In the genomic region with DNA sequence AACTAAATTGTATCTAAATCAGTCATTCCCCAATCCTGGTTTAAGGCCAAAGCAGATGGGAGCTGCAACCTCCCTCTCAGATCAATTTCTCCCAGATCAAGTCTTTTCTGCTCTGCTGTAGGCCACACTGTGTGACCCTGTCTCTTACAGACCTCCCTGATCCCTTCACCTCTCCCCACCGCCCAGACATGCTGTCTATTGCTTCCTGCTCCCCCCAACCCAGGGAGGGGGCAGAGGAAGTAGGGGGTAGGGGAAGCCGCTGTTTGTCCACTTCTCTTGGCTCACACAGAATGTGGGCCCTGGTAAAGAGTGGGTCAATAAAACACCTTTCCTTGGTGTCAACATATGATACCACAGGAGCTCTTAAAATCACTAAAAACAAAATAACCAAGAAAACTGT, we compare ENCODE assay signal across 22 cellular contexts.
"Had no signal": no experiment of that assay in that cellular context is flagged by ENCODE, and none has a peak within 500 bp of the region (broad histone marks: within the 10 kb centered on the region; RNA-seq: fewer than 3 reads in every experiment).

No MANE protein-coding gene starts in this region.

- H3K9me3 Mint-ChIP-seq: naive thymus-derived CD4-positive, alpha-beta T cell; nephron progenitor cell; stimulated activated memory B cell treated with anti-CD40 and anti-IgM and Interleukin-4, amounts not matched to agents 10 μg/mL and 1 μg/mL and 100 μg/mL, for 72 hours; stimulated activated naive CD8-positive, alpha-beta T cell treated with anti-CD3 and anti-CD28 coated beads, Interleukin-15, Interleukin-2, amounts not matched to agents 100 ng/mL and 50 ng/mL, for 24 hours had no signal

- H3K36me3 Mint-ChIP-seq: naive thymus-derived CD4-positive, alpha-beta T cell; stimulated activated memory B cell treated with anti-CD40 and anti-IgM and Interleukin-4, amounts not matched to agents 10 μg/mL and 1 μg/mL and 100 μg/mL, for 72 hours had no signal

- ATAC-seq: gastroesophageal sphincter; left ventricle myocardium superior; naive thymus-derived CD4-positive, alpha-beta T cell; psoas muscle; sciatic nerve; stimulated activated memory B cell treated with anti-CD40 and anti-IgM and Interleukin-4, amounts not matched to agents 10 μg/mL and 1 μg/mL and 100 μg/mL, for 72 hours had no signal

- H3K4me1 Mint-ChIP-seq: stimulated activated memory B cell treated with anti-CD40 and anti-IgM and Interleukin-4, amounts not matched to agents 10 μg/mL and 1 μg/mL and 100 μg/mL, for 72 hours had no signal

- H3K4me1 ChIP-seq: gastroesophageal sphincter, tibial artery had no signal

- H3K27ac Mint-ChIP-seq: naive thymus-derived CD4-positive, alpha-beta T cell; nephron progenitor cell; stimulated activated memory B cell treated with anti-CD40 and anti-IgM and Interleukin-4, amounts not matched to agents 10 μg/mL and 1 μg/mL and 100 μg/mL, for 72 hours; stimulated activated naive CD8-positive, alpha-beta T cell treated with anti-CD3 and anti-CD28 coated beads, Interleukin-15, Interleukin-2, amounts not matched to agents 100 ng/mL and 50 ng/mL, for 24 hours had no signal

- H3K4me3 Mint-ChIP-seq: naive thymus-derived CD4-positive, alpha-beta T cell; nephron progenitor cell; stimulated activated memory B cell treated with anti-CD40 and anti-IgM and Interleukin-4, amounts not matched to agents 10 μg/mL and 1 μg/mL and 100 μg/mL, for 72 hours; stimulated activated naive CD8-positive, alpha-beta T cell treated with anti-CD3 and anti-CD28 coated beads, Interleukin-15, Interleukin-2, amounts not matched to agents 100 ng/mL and 50 ng/mL, for 24 hours had no signal

- H3K9me3 ChIP-seq: esophagus squamous epithelium, gastroesophageal sphincter, neutrophil, psoas muscle, spleen, tibial artery had no signal

- H3K4me3 ChIP-seq: esophagus squamous epithelium, gastroesophageal sphincter, lung, psoas muscle, spleen, tibial artery had no signal

- H3K27me3 ChIP-seq: esophagus squamous epithelium, gastroesophageal sphincter, neutrophil, spleen, tibial artery had no signal

- H3K36me3 ChIP-seq: esophagus squamous epithelium, gastroesophageal sphincter, neutrophil, spleen, tibial artery had no signal

- DNase-seq: effector memory CD4-positive, alpha-beta T cell; esophagus squamous epithelium; foreskin fibroblast; left colon; left ventricle myocardium superior; mesendoderm; naive thymus-derived CD4-positive, alpha-beta T cell; nephron progenitor cell; psoas muscle; retina; spleen; stimulated activated CD4-positive, alpha-beta T cell treated with anti-CD3 and anti-CD28 coated beads, Interleukin-15, amount 100 ng/mL, for 24 hours; stimulated activated CD4-positive, alpha-beta T cell treated with anti-CD3 and anti-CD28 coated beads, Interleukin-1b, Interleukin-23, amount 100 ng/mL, for 48 hours; stimulated activated CD4-positive, alpha-beta T cell treated with anti-CD3 and anti-CD28 coated beads, Interleukin-4, amount 100 ng/mL, for 24 hours; tibial artery had no signal

- H3K27ac ChIP-seq: epithelial cell of prostate, esophagus squamous epithelium, gastroesophageal sphincter, neutrophil, psoas muscle, spleen, tibial artery had no signal
